Comparison of ENCODE assay signal across 2 cellular contexts in genomic region chr5:142720561-142721275, GRCh38.
A peak's percentile ranks its signal among the peaks of the same experiment; 100 is the strongest.
TF ChIP-seq lines count a peak whose summit lies in the region.

No MANE protein-coding gene starts in this region.

TF ChIP-seq in SK-N-SH, 30 proteins besides CTCF, POLR2A, EP300 and RAD21:
- TF ChIP-seq FOXJ3 (CRISPR knock-in tag; IDR thresholded peaks at IDR 0.05) = no peak
- peak; percentile 4; the same call in 1 of the 2 replicates for TF ChIP-seq SMC3 (IDR thresholded peaks at IDR 0.05; ENCODE audit: low read depth, low read length)
- no peak for TF ChIP-seq GABPA (IDR thresholded peaks at IDR 0.05; ENCODE audit: low read depth)
- TF ChIP-seq, protein P1, sequence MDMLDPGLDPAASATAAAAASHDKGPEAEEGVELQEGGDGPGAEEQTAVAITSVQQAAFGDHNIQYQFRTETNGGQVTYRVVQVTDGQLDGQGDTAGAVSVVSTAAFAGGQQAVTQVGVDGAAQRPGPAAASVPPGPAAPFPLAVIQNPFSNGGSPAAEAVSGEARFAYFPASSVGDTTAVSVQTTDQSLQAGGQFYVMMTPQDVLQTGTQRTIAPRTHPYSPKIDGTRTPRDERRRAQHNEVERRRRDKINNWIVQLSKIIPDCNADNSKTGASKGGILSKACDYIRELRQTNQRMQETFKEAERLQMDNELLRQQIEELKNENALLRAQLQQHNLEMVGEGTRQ (IDR thresholded peaks at IDR 0.05; ENCODE audit: borderline replicate concordance, low read depth, low read length) = no peak
- no peak for TF ChIP-seq NRF1 (IDR thresholded peaks at IDR 0.05; ENCODE audit: low read depth, low read length)
TF ChIP-seq in SK-N-SH: peak in this region for 1.

TF ChIP-seq in HepG2, 621 proteins besides CTCF, POLR2A, EP300 and RAD21 (continues in another document):
- TF ChIP-seq MAFK (conservative IDR thresholded peaks at IDR 0.05 in 1 of 2, IDR thresholded peaks at IDR 0.05 in 1 of 2; ENCODE audit: low read length in 2 of 2) = no peak
- TF ChIP-seq, protein P2, sequence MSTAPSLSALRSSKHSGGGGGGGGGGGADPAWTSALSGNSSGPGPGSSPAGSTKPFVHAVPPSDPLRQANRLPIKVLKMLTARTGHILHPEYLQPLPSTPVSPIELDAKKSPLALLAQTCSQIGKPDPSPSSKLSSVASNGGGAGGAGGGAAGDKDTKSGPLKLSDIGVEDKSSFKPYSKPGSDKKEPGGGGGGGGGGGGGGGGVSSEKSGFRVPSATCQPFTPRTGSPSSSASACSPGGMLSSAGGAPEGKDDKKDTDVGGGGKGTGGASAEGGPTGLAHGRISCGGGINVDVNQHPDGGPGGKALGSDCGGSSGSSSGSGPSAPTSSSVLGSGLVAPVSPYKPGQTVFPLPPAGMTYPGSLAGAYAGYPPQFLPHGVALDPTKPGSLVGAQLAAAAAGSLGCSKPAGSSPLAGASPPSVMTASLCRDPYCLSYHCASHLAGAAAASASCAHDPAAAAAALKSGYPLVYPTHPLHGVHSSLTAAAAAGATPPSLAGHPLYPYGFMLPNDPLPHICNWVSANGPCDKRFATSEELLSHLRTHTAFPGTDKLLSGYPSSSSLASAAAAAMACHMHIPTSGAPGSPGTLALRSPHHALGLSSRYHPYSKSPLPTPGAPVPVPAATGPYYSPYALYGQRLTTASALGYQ (CRISPR knock-in tag; IDR thresholded peaks at IDR 0.05) = no peak
- TF ChIP-seq, protein P3, sequence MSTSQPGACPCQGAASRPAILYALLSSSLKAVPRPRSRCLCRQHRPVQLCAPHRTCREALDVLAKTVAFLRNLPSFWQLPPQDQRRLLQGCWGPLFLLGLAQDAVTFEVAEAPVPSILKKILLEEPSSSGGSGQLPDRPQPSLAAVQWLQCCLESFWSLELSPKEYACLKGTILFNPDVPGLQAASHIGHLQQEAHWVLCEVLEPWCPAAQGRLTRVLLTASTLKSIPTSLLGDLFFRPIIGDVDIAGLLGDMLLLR (CRISPR knock-in tag; IDR thresholded peaks at IDR 0.05) = no peak
- TF ChIP-seq CENPT (CRISPR knock-in tag; IDR thresholded peaks at IDR 0.05; ENCODE audit: low read depth) = no peak
- no peak for TF ChIP-seq ZNF761 (CRISPR knock-in tag; conservative IDR thresholded peaks at IDR 0.05)
- no peak for TF ChIP-seq ZNF839 (CRISPR knock-in tag; IDR thresholded peaks at IDR 0.05; ENCODE audit: borderline replicate concordance)
- TF ChIP-seq, protein P1 (IDR thresholded peaks at IDR 0.05; ENCODE audit: low read depth, low read length) = no peak
- TF ChIP-seq, protein P1 (CRISPR knock-in tag; IDR thresholded peaks at IDR 0.05; ENCODE audit: borderline replicate concordance) = no peak
- no peak for TF ChIP-seq POLR2AphosphoS5 (IDR thresholded peaks at IDR 0.05; ENCODE audit: low read depth, low read length)
- no peak for TF ChIP-seq GZF1 (CRISPR knock-in tag; IDR thresholded peaks at IDR 0.05)
- no peak for TF ChIP-seq ZNF274 (CRISPR knock-in tag; IDR thresholded peaks at IDR 0.05)
- TF ChIP-seq MTERF4 (CRISPR knock-in tag; IDR thresholded peaks at IDR 0.05) = no peak
- TF ChIP-seq GATAD2A (CRISPR knock-in tag; IDR thresholded peaks at IDR 0.05) = no peak
- TF ChIP-seq CREM (IDR thresholded peaks at IDR 0.05) = no peak
- no peak for TF ChIP-seq CREM (CRISPR knock-in tag; IDR thresholded peaks at IDR 0.05)
- TF ChIP-seq ZFP82 (CRISPR knock-in tag; IDR thresholded peaks at IDR 0.05; ENCODE audit: borderline replicate concordance) = no peak
- TF ChIP-seq ZNF563 (CRISPR knock-in tag; IDR thresholded peaks at IDR 0.05) = no peak
- TF ChIP-seq HMGXB4 (CRISPR knock-in tag; IDR thresholded peaks at IDR 0.05; ENCODE audit: borderline replicate concordance in 1 of 2, low read depth in 1 of 2) = no peak
- TF ChIP-seq SOX5 (CRISPR knock-in tag; IDR thresholded peaks at IDR 0.05; ENCODE audit: borderline replicate concordance) = peak; percentile 48; the same call in 1 of the 2 replicates
- no peak for TF ChIP-seq CBFB (CRISPR knock-in tag; IDR thresholded peaks at IDR 0.05)
- no peak for TF ChIP-seq POGZ (CRISPR knock-in tag; IDR thresholded peaks at IDR 0.05)
- TF ChIP-seq RXRB (CRISPR knock-in tag; IDR thresholded peaks at IDR 0.05; ENCODE audit: borderline replicate concordance) = peak; percentile 8; the same call in 1 of the 2 replicates
- no peak for TF ChIP-seq TFDP2 (CRISPR knock-in tag; IDR thresholded peaks at IDR 0.05)
- no peak for TF ChIP-seq ZFP1 (CRISPR knock-in tag; IDR thresholded peaks at IDR 0.05)
- TF ChIP-seq PITX1 (CRISPR knock-in tag; IDR thresholded peaks at IDR 0.05) = no peak
- no peak for TF ChIP-seq ZNF292 (CRISPR knock-in tag; IDR thresholded peaks at IDR 0.05; ENCODE audit: borderline replicate concordance, low read depth)
- no peak for TF ChIP-seq ZUFSP (CRISPR knock-in tag; IDR thresholded peaks at IDR 0.05; ENCODE audit: borderline replicate concordance)
- no peak for TF ChIP-seq FOXC1 (CRISPR knock-in tag; IDR thresholded peaks at IDR 0.05; ENCODE audit: borderline replicate concordance)
- TF ChIP-seq ARNTL (CRISPR knock-in tag; IDR thresholded peaks at IDR 0.05) = no peak
- peak; percentile 37; the same call in 1 of the 2 replicates for TF ChIP-seq TBX2 (CRISPR knock-in tag; IDR thresholded peaks at IDR 0.05; ENCODE audit: borderline replicate concordance)
- no peak for TF ChIP-seq ZNF713 (CRISPR knock-in tag; IDR thresholded peaks at IDR 0.05)
- TF ChIP-seq, protein P4, sequence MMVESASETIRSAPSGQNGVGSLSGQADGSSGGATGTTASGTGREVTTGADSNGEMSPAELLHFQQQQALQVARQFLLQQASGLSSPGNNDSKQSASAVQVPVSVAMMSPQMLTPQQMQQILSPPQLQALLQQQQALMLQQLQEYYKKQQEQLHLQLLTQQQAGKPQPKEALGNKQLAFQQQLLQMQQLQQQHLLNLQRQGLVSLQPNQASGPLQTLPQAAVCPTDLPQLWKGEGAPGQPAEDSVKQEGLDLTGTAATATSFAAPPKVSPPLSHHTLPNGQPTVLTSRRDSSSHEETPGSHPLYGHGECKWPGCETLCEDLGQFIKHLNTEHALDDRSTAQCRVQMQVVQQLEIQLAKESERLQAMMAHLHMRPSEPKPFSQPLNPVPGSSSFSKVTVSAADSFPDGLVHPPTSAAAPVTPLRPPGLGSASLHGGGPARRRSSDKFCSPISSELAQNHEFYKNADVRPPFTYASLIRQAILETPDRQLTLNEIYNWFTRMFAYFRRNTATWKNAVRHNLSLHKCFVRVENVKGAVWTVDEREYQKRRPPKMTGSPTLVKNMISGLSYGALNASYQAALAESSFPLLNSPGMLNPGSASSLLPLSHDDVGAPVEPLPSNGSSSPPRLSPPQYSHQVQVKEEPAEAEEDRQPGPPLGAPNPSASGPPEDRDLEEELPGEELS (CRISPR knock-in tag; IDR thresholded peaks at IDR 0.05) = peak; percentile 31; the same call in 1 of the 2 replicates
- no peak for TF ChIP-seq UBTF (CRISPR knock-in tag; IDR thresholded peaks at IDR 0.05)
- no peak for TF ChIP-seq AGO2 (optimal IDR thresholded peaks at IDR 0.05; ENCODE audit: low read depth, low read length)
- no peak for TF ChIP-seq PHB2 (IDR thresholded peaks at IDR 0.05; ENCODE audit: partially characterized antibody)
- no peak for TF ChIP-seq U2AF2 (IDR thresholded peaks at IDR 0.05; ENCODE audit: low read depth, low read length)
- TF ChIP-seq PBX3 (CRISPR knock-in tag; IDR thresholded peaks at IDR 0.05; ENCODE audit: borderline replicate concordance) = no peak
